ENCODE assay signal across 15 cellular contexts in genomic region chr7:6479067-6479466, GRCh38. TPM values are rescaled to one million over a fixed set of nuclear protein-coding genes. Genes with fewer than 3 reads are reported as not detected.
DNase-seq lines count a peak whose midpoint lies in the region; ATAC-seq and TF ChIP-seq lines count a peak whose summit lies in the region.
"Had no signal": no experiment of that assay in that cellular context is flagged by ENCODE, and none has a peak within 500 bp of the region (broad histone marks: within the 10 kb centered on the region; RNA-seq: fewer than 3 reads in every experiment).

No MANE protein-coding gene starts in this region.

- H3K27me3 ChIP-seq in CD8-positive, alpha-beta memory T cell (ENCODE audit: insufficient read depth, low read length, poor library complexity, severe bottlenecking): no peaks in the 10 kb centered on the region
- no peaks in the 10 kb centered on the region for H3K27me3 ChIP-seq in naive thymus-derived CD4-positive, alpha-beta T cell (ENCODE audit: control insufficient read depth in 2 of 2, insufficient read depth in 2 of 2, low read length in 2 of 2)
- no peaks in the 10 kb centered on the region for H3K27me3 ChIP-seq in endodermal cell (ENCODE audit: control insufficient read depth, insufficient read depth, low read length, poor library complexity, severe bottlenecking)
- H3K27me3 ChIP-seq: colonic mucosa, gastrocnemius medialis, ovary had no signal

- H3K9me3 ChIP-seq in CD8-positive, alpha-beta memory T cell (ENCODE audit: low read length): no peaks in the 10 kb centered on the region
- H3K9me3 ChIP-seq in naive thymus-derived CD4-positive, alpha-beta T cell (ENCODE audit: control insufficient read depth in 2 of 3, low read length in 3 of 3): no peaks in the 10 kb centered on the region
- H3K9me3 ChIP-seq in endodermal cell (ENCODE audit: control insufficient read depth, low read length): no peaks in the 10 kb centered on the region
- H3K9me3 ChIP-seq: colonic mucosa, gastrocnemius medialis had no signal

- H3K27me3 Mint-ChIP-seq in CD14-positive monocyte (ENCODE audit: low read depth in 3 of 3) (no peaks in the 10 kb centered on the region), endodermal cell (ENCODE audit: insufficient read depth) (no peaks in the 10 kb centered on the region)
- no peaks in the 10 kb centered on the region for H3K27me3 Mint-ChIP-seq in CD8-positive, alpha-beta memory T cell
- H3K27me3 Mint-ChIP-seq in activated CD4-positive, alpha-beta memory T cell treated with anti-CD3 and anti-CD28 coated beads for 36 hours: no peaks in the 10 kb centered on the region
- no peaks in the 10 kb centered on the region for H3K27me3 Mint-ChIP-seq in naive thymus-derived CD4-positive, alpha-beta T cell
- H3K27me3 Mint-ChIP-seq: type B pancreatic cell had no signal

- POLR2A ChIA-PET in CD8-positive, alpha-beta memory T cell (lab: Charles Lee): no interaction called here
- POLR2A ChIA-PET in activated CD4-positive, alpha-beta memory T cell treated with anti-CD3 and anti-CD28 coated beads for 36 hours (lab: Charles Lee): interaction anchor here (0.6 to 1.4 kb wide), 2 partner anchors 31 to 137 kb away, joined by 4 read pairs; no protein-coding TSS in a partner anchor
- POLR2A ChIA-PET in naive thymus-derived CD4-positive, alpha-beta T cell (lab: Charles Lee): interaction anchor here (1.0 kb wide), 2 partner anchors 39 to 43 kb away, joined by 3 to 4 read pairs; no protein-coding TSS in a partner anchor

- H3K9me3 Mint-ChIP-seq in CD14-positive monocyte: no peaks in the 10 kb centered on the region
- H3K9me3 Mint-ChIP-seq in CD8-positive, alpha-beta memory T cell: no peaks in the 10 kb centered on the region
- H3K9me3 Mint-ChIP-seq in activated CD4-positive, alpha-beta memory T cell treated with anti-CD3 and anti-CD28 coated beads for 36 hours: no peaks in the 10 kb centered on the region
- H3K9me3 Mint-ChIP-seq in naive thymus-derived CD4-positive, alpha-beta T cell: no peaks in the 10 kb centered on the region
- H3K9me3 Mint-ChIP-seq in endodermal cell: no peaks in the 10 kb centered on the region
- H3K9me3 Mint-ChIP-seq: GM23338, type B pancreatic cell had no signal

- H3K9ac ChIP-seq in endodermal cell (ENCODE audit: extremely low read depth, low read length, poor library complexity, severe bottlenecking): no peak overlapping the region

- no peak overlapping the region for H3K27ac ChIP-seq in CD8-positive, alpha-beta memory T cell (ENCODE audit: low read depth, low read length)
- H3K27ac ChIP-seq in naive thymus-derived CD4-positive, alpha-beta T cell (ENCODE audit: low read depth, low read length): no peak overlapping the region
- no peak overlapping the region for H3K27ac ChIP-seq in endodermal cell (ENCODE audit: low read depth, low read length)
- H3K27ac ChIP-seq: colonic mucosa, ovary had no signal

- TF ChIP-seq CTCF in CD14-positive monocyte (IDR thresholded peaks at IDR 0.05) (no peak), endodermal cell (conservative IDR thresholded peaks at IDR 0.05) (no peak)

- H3K4me3 ChIP-seq in CD8-positive, alpha-beta memory T cell (ENCODE audit: low read length): no peak overlapping the region
- H3K4me3 ChIP-seq in naive thymus-derived CD4-positive, alpha-beta T cell (ENCODE audit: low read length): no peak overlapping the region
- no peak overlapping the region for H3K4me3 ChIP-seq in endodermal cell (ENCODE audit: low read length)
- H3K4me3 ChIP-seq: colonic mucosa, GM23338, ovary had no signal

- WGBS in endodermal cell (ENCODE audit: insufficient coverage in 1 of 2, insufficient read length in 1 of 2), 2 experiments: 89 to 92% methylated on average over 7 to 8 of the region's 8 CpGs

- H3K4me1 Mint-ChIP-seq in CD14-positive monocyte (peaks cover 56% of the 10 kb centered on the region), endodermal cell (peaks cover 11% of the 10 kb centered on the region)
- peaks cover 78 to 91% (median 88%) of the 10 kb centered on the region in 3 donors for H3K4me1 Mint-ChIP-seq in CD8-positive, alpha-beta memory T cell
- peaks cover 72% of the 10 kb centered on the region for H3K4me1 Mint-ChIP-seq in activated CD4-positive, alpha-beta memory T cell treated with anti-CD3 and anti-CD28 coated beads for 36 hours (ENCODE audit: low read depth)
- H3K4me1 Mint-ChIP-seq in naive thymus-derived CD4-positive, alpha-beta T cell: peaks cover 57 to 84% (median 72%) of the 10 kb centered on the region in 7 donors

- H3K4me3 Mint-ChIP-seq in CD14-positive monocyte (no peak overlapping the region), endodermal cell (no peak overlapping the region)
- H3K4me3 Mint-ChIP-seq in CD8-positive, alpha-beta memory T cell: peak overlapping the region in 6 of 7 donors; percentile 32 to 61 (median 46)
- H3K4me3 Mint-ChIP-seq in activated CD4-positive, alpha-beta memory T cell treated with anti-CD3 and anti-CD28 coated beads for 36 hours: no peak overlapping the region
- H3K4me3 Mint-ChIP-seq in naive thymus-derived CD4-positive, alpha-beta T cell: peak overlapping the region in 6 of 10 donors; percentile 26 to 72 (median 42)
- H3K4me3 Mint-ChIP-seq: GM23338, type B pancreatic cell had no signal

- CTCF ChIA-PET in CD8-positive, alpha-beta memory T cell (lab: Charles Lee): interaction anchor here (1.1 to 1.9 kb wide), 3 partner anchors 16 to 80 kb away, joined by 3 to 4 read pairs (median 4); no protein-coding TSS in a partner anchor
- CTCF ChIA-PET in activated CD4-positive, alpha-beta memory T cell treated with anti-CD3 and anti-CD28 coated beads for 36 hours (lab: Charles Lee): interaction anchor here (0.7 kb wide), 1 partner anchor 111 kb away, joined by 3 read pairs; the partner anchor contains the start of gene INTS15
- CTCF ChIA-PET in naive thymus-derived CD4-positive, alpha-beta T cell (lab: Charles Lee): interaction anchor here (0.6 kb wide), 1 partner anchor 96 kb away, joined by 3 read pairs; no protein-coding TSS in a partner anchor

- ATAC-seq in naive thymus-derived CD4-positive, alpha-beta T cell: no peak
- ATAC-seq in HG03139 (IDR thresholded peaks at IDR 0.05; ENCODE audit: unreplicated experiment): no peak
- ATAC-seq: gastrocnemius medialis, GM23338 had no signal

- no peak for DNase-seq in CD14-positive monocyte (ENCODE audit: low spot score)
- DNase-seq in CD8-positive, alpha-beta memory T cell: peak in 1 of 5 donors; percentile 9
- DNase-seq in activated CD4-positive, alpha-beta memory T cell treated with anti-CD3 and anti-CD28 coated beads for 36 hours: peak; percentile 39
- no peak for DNase-seq in naive thymus-derived CD4-positive, alpha-beta T cell
- no peak for DNase-seq in NCI-H2196 (lab: John Stamatoyannopoulos, UW; ENCODE audit: unreplicated experiment)
- no peak for DNase-seq in endodermal cell
- DNase-seq: activated CD4-positive, CD25-positive, alpha-beta regulatory T cell; colonic mucosa; gastrocnemius medialis; NK-92 treated with Interleukin-12 subunit alpha and Interleukin-12 subunit beta, amount 100 ng/mL, for 24 hours; ovary; stimulated activated CD4-positive, alpha-beta T cell treated with anti-CD3 and anti-CD28 coated beads, Interleukin-4, amount 100 ng/mL, for 24 hours had no signal

- H3K27ac Mint-ChIP-seq in CD14-positive monocyte (peak overlapping the region in 5 of 7 donors; percentile 22 to 78 (median 63)), endodermal cell (no peak overlapping the region)
- H3K27ac Mint-ChIP-seq in CD8-positive, alpha-beta memory T cell: peak overlapping the region in 7 of 8 donors; percentile 65 to 87 (median 74)
- peak overlapping the region; percentile 67 for H3K27ac Mint-ChIP-seq in activated CD4-positive, alpha-beta memory T cell treated with anti-CD3 and anti-CD28 coated beads for 36 hours
- peak overlapping the region in 8 of 9 donors; percentile 0 to 90 (median 51) for H3K27ac Mint-ChIP-seq in naive thymus-derived CD4-positive, alpha-beta T cell
- H3K27ac Mint-ChIP-seq: GM23338 had no signal

- H3K36me3 Mint-ChIP-seq in CD14-positive monocyte (peaks cover 28 to 44% of the 10 kb centered on the region in 2 donors), endodermal cell (ENCODE audit: low read depth) (peaks cover 21% of the 10 kb centered on the region)
- H3K36me3 Mint-ChIP-seq in CD8-positive, alpha-beta memory T cell: peaks cover 0 to 55% (median 5%) of the 10 kb centered on the region in 3 donors
- H3K36me3 Mint-ChIP-seq in activated CD4-positive, alpha-beta memory T cell treated with anti-CD3 and anti-CD28 coated beads for 36 hours: peaks cover 24% of the 10 kb centered on the region
- H3K36me3 Mint-ChIP-seq in naive thymus-derived CD4-positive, alpha-beta T cell: peaks cover 0 to 18% (median 3%) of the 10 kb centered on the region in 5 donors

- intact Hi-C loops in CD14-positive monocyte (cut with micrococcal nuclease): no loop called here
- intact Hi-C loops in activated CD4-positive, alpha-beta memory T cell treated with anti-CD3 and anti-CD28 coated beads for 36 hours (cut with micrococcal nuclease): no loop called here
- intact Hi-C loops in naive thymus-derived CD4-positive, alpha-beta T cell (cut with micrococcal nuclease): no loop called here

- peaks cover 41% of the 10 kb centered on the region for H3K4me1 ChIP-seq in CD8-positive, alpha-beta memory T cell (ENCODE audit: insufficient read depth, low read length)
- peaks cover 18% of the 10 kb centered on the region in 2 donors for H3K4me1 ChIP-seq in naive thymus-derived CD4-positive, alpha-beta T cell (ENCODE audit: control insufficient read depth in 2 of 2, insufficient read depth in 2 of 2, low read length in 2 of 2)
- no peaks in the 10 kb centered on the region for H3K4me1 ChIP-seq in endodermal cell (ENCODE audit: control insufficient read depth, insufficient read depth, low read length)

- H3K36me3 ChIP-seq in CD8-positive, alpha-beta memory T cell (ENCODE audit: insufficient read depth, low read length): no peaks in the 10 kb centered on the region
- H3K36me3 ChIP-seq in naive thymus-derived CD4-positive, alpha-beta T cell (ENCODE audit: control insufficient read depth in 2 of 3, insufficient read depth in 3 of 3, low read length in 3 of 3): peaks cover 0 to 18% (median 0%) of the 10 kb centered on the region in 3 experiments
- peaks cover 35% of the 10 kb centered on the region for H3K36me3 ChIP-seq in endodermal cell (ENCODE audit: control insufficient read depth, insufficient read depth, low read length)
- H3K36me3 ChIP-seq: colonic mucosa, gastrocnemius medialis, ovary had no signal

RNA-seq across cellular contexts. Expression of gene KDELR2, which starts 4.9 kb away (rescaled TPM):
- 100 to 1,000 TPM in 1 of 2 donors, 10 to 100 TPM in 1; 91.7 to 103 TPM for polyA plus RNA-seq in CD14-positive monocyte
- total RNA-seq in CD8-positive, alpha-beta memory T cell: 10 to 100 TPM; 67.7 to 68.9 TPM
- polyA plus RNA-seq in CD8-positive, alpha-beta memory T cell: 51.3 TPM
- 10 to 100 TPM; 72.5 to 80.2 TPM for total RNA-seq in activated CD4-positive, alpha-beta memory T cell treated with anti-CD3 and anti-CD28 coated beads for 36 hours
- total RNA-seq in naive thymus-derived CD4-positive, alpha-beta T cell: 10 to 100 TPM; 28.1 to 60.9 (median 36.8) TPM
- polyA plus RNA-seq in naive thymus-derived CD4-positive, alpha-beta T cell: 10 to 100 TPM; 36.3 to 43.7 TPM
- total RNA-seq in endodermal cell: 100 to 1,000 TPM in 1 of 2 donors, 10 to 100 TPM in 1; 90.2 to 123 TPM
- 103 TPM for polyA plus RNA-seq in endodermal cell (2013, experiment 1 of 2)
- polyA plus RNA-seq in endodermal cell (2013, experiment 2 of 2): 113 TPM

RNA-seq across cellular contexts. Expression of gene DAGLB, which starts 31.3 kb away (rescaled TPM):
- polyA plus RNA-seq in CD14-positive monocyte: 10 to 100 TPM; 15.2 to 16.4 TPM
- 10 to 100 TPM; 16.1 to 16.4 TPM for total RNA-seq in CD8-positive, alpha-beta memory T cell
- polyA plus RNA-seq in CD8-positive, alpha-beta memory T cell: 9.7 TPM
- 10 to 100 TPM; 12.8 to 13.6 TPM for total RNA-seq in activated CD4-positive, alpha-beta memory T cell treated with anti-CD3 and anti-CD28 coated beads for 36 hours
- 10 to 100 TPM; 20.6 to 44.3 (median 39.8) TPM for total RNA-seq in naive thymus-derived CD4-positive, alpha-beta T cell
- polyA plus RNA-seq in naive thymus-derived CD4-positive, alpha-beta T cell: 10 to 100 TPM; 10.5 to 21.8 TPM
- total RNA-seq in endodermal cell: 10 to 100 TPM; 22.7 to 24.5 TPM
- 22.6 TPM for polyA plus RNA-seq in endodermal cell (2013, experiment 1 of 2)
- polyA plus RNA-seq in endodermal cell (2013, experiment 2 of 2): 17.2 TPM

Comparison
In these comparisons a context has a peak if more than half of its experiments do, and no peak if none do; other contexts are left out.
1. H3K4me3 Mint-ChIP-seq: peak in CD8-positive, alpha-beta memory T cell (6 of 7) and naive thymus-derived CD4-positive, alpha-beta T cell (6 of 10); none in CD14-positive monocyte (0 of 2), activated CD4-positive, alpha-beta memory T cell treated with anti-CD3 and anti-CD28 coated beads for 36 hours (single experiment) and endodermal cell (single experiment).